ENCODE assay signal across 8 cellular contexts in the genomic region with DNA sequence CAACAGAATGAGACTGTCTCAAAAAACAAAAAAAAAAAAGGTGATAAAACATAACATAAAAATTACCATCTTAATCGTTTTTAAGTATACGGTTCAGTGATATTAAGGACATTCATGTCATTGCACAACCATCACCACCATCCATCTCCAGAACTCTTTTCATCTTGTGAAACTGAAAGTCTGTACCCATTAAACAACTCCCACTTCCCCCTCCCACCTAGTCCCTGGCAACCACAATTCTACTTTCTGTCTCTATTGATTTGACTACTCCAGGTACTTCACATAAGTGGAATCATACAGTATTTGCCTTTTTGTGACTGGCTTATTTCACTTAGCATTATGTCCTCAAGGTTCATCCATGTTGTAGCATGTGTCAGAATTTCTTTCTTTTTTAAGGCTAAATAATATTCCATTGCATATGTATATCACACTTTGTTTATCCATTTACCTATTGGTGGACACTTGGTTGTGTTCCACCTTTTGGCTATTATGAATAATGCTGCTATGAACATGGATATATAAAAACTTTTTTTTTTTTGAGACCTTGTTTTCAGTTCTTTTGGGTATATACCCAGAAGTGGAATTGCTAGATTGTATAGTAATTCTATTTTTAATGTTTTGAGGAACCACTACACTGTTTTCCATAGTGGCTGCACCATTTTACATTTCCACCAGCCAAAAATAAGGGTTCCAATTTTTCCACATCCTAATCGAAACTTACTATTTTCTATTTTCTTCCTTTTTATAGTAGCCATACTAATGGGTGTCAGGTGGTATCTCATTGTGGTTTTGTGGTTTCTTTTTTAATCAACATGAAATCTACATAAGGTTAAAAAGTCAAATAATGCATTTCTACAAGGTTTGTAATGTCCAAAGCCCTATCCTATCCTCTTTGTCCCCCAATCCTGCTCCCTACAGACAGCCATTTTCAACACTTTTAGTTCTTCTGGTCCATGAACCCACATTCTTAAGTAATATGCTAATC. TPM values are rescaled to one million over a fixed set of nuclear protein-coding genes. Genes with fewer than 3 reads are reported as not detected.
DNase-seq lines count a peak whose midpoint lies in the region; ATAC-seq and TF ChIP-seq lines count a peak whose summit lies in the region.

No MANE protein-coding gene starts in this region.

- no peak overlapping the region for H3K27ac ChIP-seq in gastroesophageal sphincter
- no peak overlapping the region for H3K27ac ChIP-seq in breast epithelium

- peak; percentile 81 for ATAC-seq in GM19372 (IDR thresholded peaks at IDR 0.05; ENCODE audit: low read depth, unreplicated experiment)
- peak; percentile 83 for ATAC-seq in HG03025 (IDR thresholded peaks at IDR 0.05; ENCODE audit: low FRiP score, unreplicated experiment)
- peak; percentile 62 for ATAC-seq in T-helper 17 cell
- ATAC-seq in gastroesophageal sphincter = no peak
- ATAC-seq in left cardiac atrium = no peak

- H3K27me3 ChIP-seq in gastroesophageal sphincter = no peaks in the 10 kb centered on the region
- no peaks in the 10 kb centered on the region for H3K27me3 ChIP-seq in breast epithelium

- no peaks in the 10 kb centered on the region for H3K36me3 Mint-ChIP-seq in T-helper 17 cell (ENCODE audit: low read depth)

- no peak for TF ChIP-seq EP300 in gastroesophageal sphincter (IDR thresholded peaks at IDR 0.05)

- DNase-seq in T-helper 17 cell (no peak), NCI-H2171 treated with DMSO at 0.1 percent for 48 hours (lab: John Stamatoyannopoulos, UW) (no peak), breast epithelium (ENCODE audit: low spot score in 2 of 2) (no peak), left cardiac atrium (no peak)
- peak; percentile 15 to 38 (median 20) for DNase-seq in stimulated activated CD4-positive, alpha-beta T cell treated with anti-CD3 and anti-CD28 coated beads, TNF-alpha, amount 100 ng/mL, for 48 hours (ENCODE audit: low read depth in 3 of 3)

- no peak overlapping the region for H3K27ac Mint-ChIP-seq in T-helper 17 cell

- H3K36me3 ChIP-seq in gastroesophageal sphincter (no peaks in the 10 kb centered on the region), breast epithelium (no peaks in the 10 kb centered on the region)

- no peak overlapping the region for H3K4me3 Mint-ChIP-seq in T-helper 17 cell

- peaks cover 11% of the 10 kb centered on the region for H3K4me1 Mint-ChIP-seq in T-helper 17 cell

- TF ChIP-seq POLR2A in gastroesophageal sphincter (IDR thresholded peaks at IDR 0.05) (no peak), breast epithelium (IDR thresholded peaks at IDR 0.05) (no peak)

- intact Hi-C loops in breast epithelium (cut with DNase I; ENCODE audit: low total_unique reads) (no loop called here), left cardiac atrium (cut with DNase I) (loop anchor here (5.0 to 10.0 kb wide), 2 partner anchors 274 to 276 kb away; no protein-coding TSS in a partner anchor)

- TF ChIP-seq CTCF in gastroesophageal sphincter (IDR thresholded peaks at IDR 0.05) = no peak
- no peak for TF ChIP-seq CTCF in breast epithelium (IDR thresholded peaks at IDR 0.05)

- H3K4me1 ChIP-seq in gastroesophageal sphincter (no peaks in the 10 kb centered on the region), breast epithelium (no peaks in the 10 kb centered on the region)

- WGBS in gastroesophageal sphincter (ENCODE audit: low coverage in 1 of 2), 2 donors = 72 to 88% methylated on average over 2 to 3 of the region's 3 CpGs

- H3K4me3 ChIP-seq in gastroesophageal sphincter = no peak overlapping the region
- no peak overlapping the region for H3K4me3 ChIP-seq in breast epithelium

- no peaks in the 10 kb centered on the region for H3K9me3 ChIP-seq in T-helper 17 cell (ENCODE audit: control insufficient read depth, low read length, poor library complexity, severe bottlenecking)
- no peaks in the 10 kb centered on the region for H3K9me3 ChIP-seq in gastroesophageal sphincter
- H3K9me3 ChIP-seq in breast epithelium = no peaks in the 10 kb centered on the region

- no peaks in the 10 kb centered on the region for H3K27me3 Mint-ChIP-seq in T-helper 17 cell

RNA-seq across cellular contexts. Expression of a gene that starts 23.4 kb away (rescaled TPM):
- total RNA-seq in T-helper 17 cell = 10 to 100 TPM; 33.0 to 42.0 TPM
- total RNA-seq in gastroesophageal sphincter = 100 to 1,000 TPM in 1 of 4 donors, 10 to 100 TPM in 3; 68.2 to 104 (median 88.2) TPM
- total RNA-seq in breast epithelium = 10 to 100 TPM; 81.0 to 86.3 (median 83.4) TPM
- 10 to 100 TPM; 41.1 to 62.5 TPM for total RNA-seq in left cardiac atrium

RNA-seq across cellular contexts. Expression of a gene that starts 45.4 kb away (rescaled TPM):
- total RNA-seq in T-helper 17 cell (10 to 100 TPM; 29.5 to 33.6 TPM), gastroesophageal sphincter (10 to 100 TPM; 41.1 to 79.5 (median 47.5) TPM), breast epithelium (100 to 1,000 TPM in 1 of 3 donors, 10 to 100 TPM in 2; 32.6 to 131 (median 69.1) TPM), left cardiac atrium (100 to 1,000 TPM; 135 to 145 TPM)

Comparison
In these comparisons a context has a peak if more than half of its experiments do, and no peak if none do; other contexts are left out.
1. ATAC-seq: peak in GM19372 (single experiment), HG03025 (single experiment) and T-helper 17 cell (single experiment); none in gastroesophageal sphincter (single experiment) and left cardiac atrium (0 of 2).
2. DNase-seq: peak in stimulated activated CD4-positive, alpha-beta T cell treated with anti-CD3 and anti-CD28 coated beads, TNF-alpha, amount 100 ng/mL, for 48 hours (3 of 3); none in T-helper 17 cell (0 of 3), NCI-H2171 treated with DMSO at 0.1 percent for 48 hours (single experiment), breast epithelium (0 of 2) and left cardiac atrium (single experiment).